12 cellular contexts compared by ENCODE assay signal in the genomic region with DNA sequence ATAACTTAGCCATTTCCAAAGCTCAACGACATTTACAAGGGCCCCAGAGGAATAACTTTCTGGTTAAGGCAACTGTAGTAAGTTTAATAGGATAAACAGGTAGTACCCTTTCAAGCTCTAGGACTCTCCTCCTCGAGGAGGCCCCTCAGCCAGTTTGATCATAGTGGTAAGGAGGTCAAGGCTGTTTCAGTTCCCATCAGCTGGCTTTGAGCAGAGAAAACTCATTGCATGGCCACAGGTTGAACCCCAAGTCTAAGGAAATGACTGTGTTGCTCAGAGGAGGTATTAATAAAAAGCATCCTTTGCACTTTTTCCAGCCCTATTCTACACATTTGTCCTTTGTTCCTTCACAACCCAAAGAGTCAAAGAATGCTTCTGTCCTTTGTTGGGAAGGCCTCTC. TPM values are rescaled to one million over a fixed set of nuclear protein-coding genes. Genes with fewer than 3 reads are reported as not detected.
DNase-seq lines count a peak whose midpoint lies in the region; ATAC-seq and TF ChIP-seq lines count a peak whose summit lies in the region.
"Had no signal": no experiment of that assay in that cellular context is flagged by ENCODE, and none has a peak within 500 bp of the region (broad histone marks: within the 10 kb centered on the region; RNA-seq: fewer than 3 reads in every experiment).

No MANE protein-coding gene starts in this region.

- POLR2A ChIA-PET in naive thymus-derived CD4-positive, alpha-beta T cell (lab: Charles Lee), result no interaction called here

- DNase-seq in activated CD4-positive, alpha-beta T cell treated with anti-CD3 and anti-CD28 coated beads, Interleukin-2, amount 10 ng/mL, durations not matched to agents 24 days and 14 days, result no peak
- DNase-seq in naive thymus-derived CD4-positive, alpha-beta T cell, result no peak
- no peak for DNase-seq in activated CD4-positive, alpha-beta T cell treated with anti-CD3 and anti-CD28 coated beads, Interleukin-2, amount 50 U/mL, for 4 hours
- DNase-seq in osteocyte (ENCODE audit: extremely low spot score, unreplicated experiment), result no peak
- DNase-seq: activated CD8-positive, alpha-beta memory T cell treated with anti-CD3 and anti-CD28 coated beads, Interleukin-2, amount 50 U/mL, for 48 hours; NCI-H1436; T-helper 2 cell had no signal

- H3K4me3 Mint-ChIP-seq in activated CD4-positive, alpha-beta T cell treated with anti-CD3 and anti-CD28 coated beads, Interleukin-2, amount 10 ng/mL, durations not matched to agents 24 days and 14 days, result no peak overlapping the region
- no peak overlapping the region for H3K4me3 Mint-ChIP-seq in naive thymus-derived CD4-positive, alpha-beta T cell
- no peak overlapping the region for H3K4me3 Mint-ChIP-seq in osteocyte (ENCODE audit: unreplicated experiment)

- intact Hi-C loops in activated CD4-positive, alpha-beta T cell treated with anti-CD3 and anti-CD28 coated beads, Interleukin-2, amount 10 ng/mL, durations not matched to agents 24 days and 14 days (cut with micrococcal nuclease), result no loop called here
- intact Hi-C loops in naive thymus-derived CD4-positive, alpha-beta T cell (cut with micrococcal nuclease), result no loop called here

- H3K79me2 ChIP-seq in Loucy (ENCODE audit: insufficient read depth, low read length), result no peaks in the 10 kb centered on the region

- peak overlapping the region; percentile 22 for H3K4me2 ChIP-seq in Loucy (ENCODE audit: low read depth, low read length, poor library complexity, severe bottlenecking)
- H3K4me2 ChIP-seq: BLaER1 treated with 17β-estradiol and CSF1 and Interleukin-3, amounts not matched to agents 10 nM and 100 nM had no signal

- H3K27me3 Mint-ChIP-seq in activated CD4-positive, alpha-beta T cell treated with anti-CD3 and anti-CD28 coated beads, Interleukin-2, amount 10 ng/mL, durations not matched to agents 24 days and 14 days, result peaks cover 16% of the 10 kb centered on the region
- H3K27me3 Mint-ChIP-seq in naive thymus-derived CD4-positive, alpha-beta T cell, result peaks cover 18 to 57% (median 25%) of the 10 kb centered on the region in 5 donors
- H3K27me3 Mint-ChIP-seq in osteocyte (ENCODE audit: unreplicated experiment), result peaks cover 34% of the 10 kb centered on the region

- no peaks in the 10 kb centered on the region for H3K36me3 Mint-ChIP-seq in activated CD4-positive, alpha-beta T cell treated with anti-CD3 and anti-CD28 coated beads, Interleukin-2, amount 10 ng/mL, durations not matched to agents 24 days and 14 days (ENCODE audit: low read depth)
- H3K36me3 Mint-ChIP-seq in naive thymus-derived CD4-positive, alpha-beta T cell, result peaks cover 0 to 10% (median 2%) of the 10 kb centered on the region in 5 donors
- H3K36me3 Mint-ChIP-seq in osteocyte (ENCODE audit: unreplicated experiment), result peaks cover 2% of the 10 kb centered on the region

- H3K4me1 Mint-ChIP-seq in activated CD4-positive, alpha-beta T cell treated with anti-CD3 and anti-CD28 coated beads, Interleukin-2, amount 10 ng/mL, durations not matched to agents 24 days and 14 days, result peaks cover 8% of the 10 kb centered on the region
- peaks cover 0 to 16% (median 0%) of the 10 kb centered on the region in 7 donors for H3K4me1 Mint-ChIP-seq in naive thymus-derived CD4-positive, alpha-beta T cell
- no peaks in the 10 kb centered on the region for H3K4me1 Mint-ChIP-seq in osteocyte (ENCODE audit: unreplicated experiment)

- H2AFZ ChIP-seq in Loucy (ENCODE audit: low read length), result peak overlapping the region; percentile 80

- no peak overlapping the region for H3K27ac Mint-ChIP-seq in activated CD4-positive, alpha-beta T cell treated with anti-CD3 and anti-CD28 coated beads, Interleukin-2, amount 10 ng/mL, durations not matched to agents 24 days and 14 days
- H3K27ac Mint-ChIP-seq in naive thymus-derived CD4-positive, alpha-beta T cell, result no peak overlapping the region
- no peak overlapping the region for H3K27ac Mint-ChIP-seq in osteocyte (ENCODE audit: unreplicated experiment)

- ATAC-seq in GM18519 (IDR thresholded peaks at IDR 0.05; ENCODE audit: low FRiP score, unreplicated experiment), result peak; percentile 48
- peak; percentile 54 for ATAC-seq in GM21367 (IDR thresholded peaks at IDR 0.05; ENCODE audit: unreplicated experiment)
- peak; percentile 60 for ATAC-seq in HG02973 (IDR thresholded peaks at IDR 0.05; ENCODE audit: unreplicated experiment)
- ATAC-seq in naive thymus-derived CD4-positive, alpha-beta T cell, result no peak

- H4K20me1 ChIP-seq in Loucy (ENCODE audit: insufficient read depth, low read length, poor library complexity, severe bottlenecking), result no peaks in the 10 kb centered on the region
- H4K20me1 ChIP-seq: BLaER1 treated with 17β-estradiol and CSF1 and Interleukin-3, amounts not matched to agents 10 nM and 100 nM had no signal

- H3F3A ChIP-seq in Loucy (ENCODE audit: low read depth), result no peaks in the 10 kb centered on the region

- no peaks in the 10 kb centered on the region for H3K9me3 ChIP-seq in Loucy (ENCODE audit: insufficient read depth, low read depth, low read length)
- H3K9me3 ChIP-seq in naive thymus-derived CD4-positive, alpha-beta T cell (ENCODE audit: control insufficient read depth in 2 of 3, low read length in 3 of 3), result peaks cover 0 to 13% (median 0%) of the 10 kb centered on the region in 3 experiments

- no peak overlapping the region for H3K9ac ChIP-seq in Loucy (ENCODE audit: low read depth, low read length, poor library complexity, severe bottlenecking)
- H3K9ac ChIP-seq: BLaER1 treated with 17β-estradiol and CSF1 and Interleukin-3, amounts not matched to agents 10 nM and 100 nM had no signal

- H3K9me3 Mint-ChIP-seq in activated CD4-positive, alpha-beta T cell treated with anti-CD3 and anti-CD28 coated beads, Interleukin-2, amount 10 ng/mL, durations not matched to agents 24 days and 14 days, result peaks cover 15% of the 10 kb centered on the region
- H3K9me3 Mint-ChIP-seq in naive thymus-derived CD4-positive, alpha-beta T cell, result peaks cover 6 to 28% (median 16%) of the 10 kb centered on the region in 11 donors
- H3K9me3 Mint-ChIP-seq in osteocyte (ENCODE audit: unreplicated experiment), result peaks cover 11% of the 10 kb centered on the region

- TF ChIP-seq CTCF in Loucy (conservative IDR thresholded peaks at IDR 0.05; ENCODE audit: low read length) (no peak), osteocyte (IDR thresholded peaks at IDR 0.05) (no peak)

- no peaks in the 10 kb centered on the region for H3K9me2 ChIP-seq in Loucy (replicated peaks; ENCODE audit: low read depth, low read length)

- no peak overlapping the region for H3K4me3 ChIP-seq in Loucy (ENCODE audit: low read length, poor library complexity, severe bottlenecking)
- H3K4me3 ChIP-seq in naive thymus-derived CD4-positive, alpha-beta T cell (ENCODE audit: low read length), result no peak overlapping the region
- H3K4me3 ChIP-seq: BLaER1 treated with 17β-estradiol and CSF1 and Interleukin-3, amounts not matched to agents 10 nM and 100 nM had no signal

- CTCF ChIA-PET in naive thymus-derived CD4-positive, alpha-beta T cell (lab: Charles Lee), result no interaction called here

- H3K36me3 ChIP-seq in Loucy (ENCODE audit: insufficient read depth, low read length), result no peaks in the 10 kb centered on the region
- no peaks in the 10 kb centered on the region for H3K36me3 ChIP-seq in naive thymus-derived CD4-positive, alpha-beta T cell (ENCODE audit: control insufficient read depth in 2 of 3, insufficient read depth in 3 of 3, low read length in 3 of 3)
- H3K36me3 ChIP-seq: BLaER1 treated with 17β-estradiol and CSF1 and Interleukin-3, amounts not matched to agents 10 nM and 100 nM had no signal

- H3K27me3 ChIP-seq in Loucy (ENCODE audit: insufficient read depth, low read length, poor library complexity, severe bottlenecking), result no peaks in the 10 kb centered on the region
- H3K27me3 ChIP-seq in naive thymus-derived CD4-positive, alpha-beta T cell (ENCODE audit: control insufficient read depth in 2 of 2, insufficient read depth in 2 of 2, low read length in 2 of 2), result no peaks in the 10 kb centered on the region
- H3K27me3 ChIP-seq: BLaER1 treated with 17β-estradiol and CSF1 and Interleukin-3, amounts not matched to agents 10 nM and 100 nM had no signal

- H3K27ac ChIP-seq in naive thymus-derived CD4-positive, alpha-beta T cell (ENCODE audit: low read depth, low read length), result no peak overlapping the region
- H3K27ac ChIP-seq: BLaER1 treated with 17β-estradiol and CSF1 and Interleukin-3, amounts not matched to agents 10 nM and 100 nM had no signal

- peaks cover 36% of the 10 kb centered on the region for H3K4me1 ChIP-seq in Loucy (ENCODE audit: insufficient read depth, low read length, poor library complexity, severe bottlenecking)
- H3K4me1 ChIP-seq in naive thymus-derived CD4-positive, alpha-beta T cell (ENCODE audit: control insufficient read depth in 2 of 2, insufficient read depth in 2 of 2, low read length in 2 of 2), result no peaks in the 10 kb centered on the region

RNA-seq across cellular contexts. Expression of a gene that starts 53.9 kb away (rescaled TPM):
- 50.4 and 52.3 TPM in 2 replicates for total RNA-seq in activated CD4-positive, alpha-beta T cell treated with anti-CD3 and anti-CD28 coated beads, Interleukin-2, amount 10 ng/mL, durations not matched to agents 24 days and 14 days
- 10 to 100 TPM; 34.6 to 56.6 (median 49.4) TPM for total RNA-seq in naive thymus-derived CD4-positive, alpha-beta T cell
- 10 to 100 TPM; 39.5 to 41.4 TPM for polyA plus RNA-seq in naive thymus-derived CD4-positive, alpha-beta T cell
- total RNA-seq in osteocyte, result 97.1 and 103 TPM in 2 replicates
